Comparison of ENCODE assay signal across 9 cellular contexts in the genomic region with DNA sequence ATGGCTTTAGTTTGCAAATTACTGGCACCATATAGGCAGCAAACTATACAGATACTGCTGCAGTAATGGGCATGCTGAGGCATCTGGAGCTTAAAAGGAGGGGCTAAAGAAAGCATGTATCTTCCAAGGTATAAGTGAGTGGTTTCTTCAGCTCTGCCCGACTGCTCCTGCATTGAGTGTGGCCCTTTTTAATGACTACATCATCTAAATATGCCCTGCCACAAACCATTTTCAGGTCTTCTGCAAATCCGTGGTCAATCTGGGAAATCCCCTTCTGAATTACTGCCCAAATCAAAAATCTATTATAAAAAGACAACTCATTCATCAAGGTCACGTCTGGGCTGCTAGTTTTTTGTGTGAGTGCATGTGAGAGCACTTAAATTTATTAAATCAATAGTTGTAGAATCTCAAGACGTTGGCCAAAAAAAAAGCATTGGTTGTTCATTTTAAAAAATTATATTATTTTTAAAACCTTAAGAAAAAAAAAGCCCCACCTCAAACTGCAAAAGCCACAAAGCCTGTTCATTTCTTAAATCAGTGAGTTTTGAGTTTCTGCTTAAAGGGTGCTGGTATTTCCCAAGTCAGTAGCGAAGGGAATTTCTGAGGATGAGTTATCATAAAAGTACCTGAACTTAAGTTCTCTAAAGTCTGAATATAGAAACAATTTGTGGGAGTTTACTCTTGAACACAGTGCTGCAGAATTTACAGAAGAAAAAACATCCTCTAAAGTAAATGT. TPM values are rescaled to one million over a fixed set of nuclear protein-coding genes. Genes with fewer than 3 reads are reported as not detected.
DNase-seq lines count a peak whose midpoint lies in the region; ATAC-seq and TF ChIP-seq lines count a peak whose summit lies in the region.
"Had no signal": no experiment of that assay in that cellular context is flagged by ENCODE, and none has a peak within 500 bp of the region (broad histone marks: within the 10 kb centered on the region; RNA-seq: fewer than 3 reads in every experiment).

No MANE protein-coding gene starts in this region.

- no peak overlapping the region for H3K4me3 ChIP-seq in PC-3 (ENCODE audit: low read length)
- H3K4me3 ChIP-seq: lung had no signal

- no peaks in the 10 kb centered on the region for H3K9me3 ChIP-seq in PC-3 (ENCODE audit: low read length)

- no TSS peak for BruUV-seq in PC-3 (replicated peaks; lab: Mats Ljungman, UMichigan)

- H3K4me1 ChIP-seq in PC-3 (ENCODE audit: insufficient read depth, low read length): peaks cover 9% of the 10 kb centered on the region; the same call in 1 of the 2 replicates

- H3K27ac ChIP-seq in PC-3 (ENCODE audit: low read length): no peak overlapping the region

- H3K4me2 ChIP-seq in PC-3 (ENCODE audit: low read length): no peak overlapping the region

- H4K20me1 ChIP-seq in PC-3 (ENCODE audit: low read length): peaks cover under 1% of the 10 kb centered on the region; the same call in 1 of the 2 replicates

- intact Hi-C loops in PC-3 (cut with micrococcal nuclease): no loop called here
- intact Hi-C loops in head of caudate nucleus (cut with DNase I): no loop called here

- CTCF ChIA-PET in PC-3 (lab: Charles Lee): no interaction called here

- no peaks in the 10 kb centered on the region for H3K36me3 ChIP-seq in PC-3 (ENCODE audit: low read depth, low read length)

- no peak overlapping the region for H3K9ac ChIP-seq in PC-3 (ENCODE audit: low read length)

- H3K27me3 ChIP-seq in PC-3 (ENCODE audit: low read length): no peaks in the 10 kb centered on the region

- POLR2A ChIA-PET in PC-3 (lab: Charles Lee; ENCODE audit: unreplicated experiment): interaction anchor here (0.6 kb wide), 1 partner anchor 12 kb away, joined by 3 read pairs; no protein-coding TSS in a partner anchor

- H2AFZ ChIP-seq in PC-3 (ENCODE audit: low read length): no peak overlapping the region

- no peak for TF ChIP-seq CTCF in PC-3 (conservative IDR thresholded peaks at IDR 0.05; ENCODE audit: low read depth, low read length)

- H3K79me2 ChIP-seq in PC-3 (ENCODE audit: low read length): peaks cover 79% of the 10 kb centered on the region

- no peaks in the 10 kb centered on the region for H3K9me2 ChIP-seq in PC-3 (replicated peaks; ENCODE audit: low read length)

- DNase-seq in H4 (ENCODE audit: low spot score) (peak; percentile 17), PC-3 (peak; percentile 22), kidney glomerular epithelial cell (lab: John Stamatoyannopoulos, UW) (peak; percentile 75), head of caudate nucleus (no peak), GOT3 (lab: John Stamatoyannopoulos, UW) (no peak), NCI-H2171 (lab: John Stamatoyannopoulos, UW) (no peak), inferior parietal cortex (ENCODE audit: extremely low spot score) (no peak)

- no peaks in the 10 kb centered on the region for H3F3A ChIP-seq in PC-3 (ENCODE audit: low read length, unreplicated experiment)

- ATAC-seq in GM18508 (IDR thresholded peaks at IDR 0.05; ENCODE audit: insufficient read depth, unreplicated experiment): peak; percentile 45
- ATAC-seq in PC-3: peak; percentile 38

RNA-seq across cellular contexts. Expression of a gene that starts 16.3 kb away (rescaled TPM):
- total RNA-seq in H4 (2014; rRNA removed; shearing (Covaris generic)): 66.6 and 77.8 TPM in 2 replicates
- 133 and 143 TPM in 2 replicates for total RNA-seq in PC-3 (2014; rRNA removed)

RNA-seq across cellular contexts. Expression of a gene that starts 46.1 kb away (rescaled TPM):
- 0.10 TPM in 1 of 2 replicates, not detected in the other for total RNA-seq in H4 (2014; rRNA removed; shearing (Covaris generic))
- total RNA-seq in PC-3 (2014; rRNA removed): 0.26 and 0.35 TPM in 2 replicates

Comparison
In these comparisons a context has a peak if more than half of its experiments do, and no peak if none do; other contexts are left out.
1. DNase-seq: peak in H4 (single experiment), PC-3 (single experiment) and kidney glomerular epithelial cell (single experiment); none in head of caudate nucleus (0 of 42), GOT3 (single experiment), NCI-H2171 (single experiment) and inferior parietal cortex (single experiment).